In genomic region chr3:28328188-28329151, GRCh38 we compare ENCODE assay signal across 8 cellular contexts. TPM values are rescaled to one million over a fixed set of nuclear protein-coding genes. Genes with fewer than 3 reads are reported as not detected.
A peak's percentile ranks its signal among the peaks of the same experiment; 100 is the strongest.
DNase-seq lines count a peak whose midpoint lies in the region; ATAC-seq lines count a peak whose summit lies in the region.

No MANE protein-coding gene starts in this region.

- DNase-seq in SIG-M5 treated with dmso at 0.1 percent for 504 hours (lab: John Stamatoyannopoulos, UW; ENCODE audit: unreplicated experiment) (peak; percentile 51), SIG-M5 (lab: John Stamatoyannopoulos, UW) (no peak), amniotic epithelial cell (ENCODE audit: low read depth) (peak; percentile 33), left colon (no peak), H4 (ENCODE audit: low spot score) (no peak), activated gamma-delta T cell (lab: John Stamatoyannopoulos, UW) (no peak)

- intact Hi-C loops in left colon (cut with DNase I, micrococcal nuclease), result loop anchor here in 1 of 2 donors (5.0 kb wide), 1 partner anchor 616 kb away; no protein-coding TSS in a partner anchor

- ATAC-seq in left colon (peak; percentile 51), HG03097 (IDR thresholded peaks at IDR 0.05; ENCODE audit: low FRiP score, unreplicated experiment) (no peak)

- peaks cover 64% of the 10 kb centered on the region for H3K36me3 ChIP-seq in KOPT-K1 (ENCODE audit: insufficient read depth, low read length)

- H3K27ac ChIP-seq in KOPT-K1 (ENCODE audit: low read depth, low read length, poor library complexity, severe bottlenecking), result peak overlapping the region; percentile 69

- H3K9me3 ChIP-seq in KOPT-K1 (ENCODE audit: insufficient read depth, low read length, poor library complexity, severe bottlenecking), result no peaks in the 10 kb centered on the region

RNA-seq across cellular contexts. Expression of gene ZCWPW2, which starts 20.1 kb away (rescaled TPM):
- total RNA-seq in left colon, result under 1 TPM; 0.42 to 0.98 TPM
- total RNA-seq in H4 (2014; rRNA removed; shearing (Covaris generic)), result 0.37 and 0.45 TPM in 2 replicates

RNA-seq across cellular contexts. Expression of gene AZI2, which starts 20.2 kb away (rescaled TPM):
- 10 to 100 TPM; 43.6 to 58.0 TPM for total RNA-seq in left colon
- total RNA-seq in H4 (2014; rRNA removed; shearing (Covaris generic)), result 37.2 and 43.5 TPM in 2 replicates

Comparison
In these comparisons a context has a peak if more than half of its experiments do, and no peak if none do; other contexts are left out.
1. DNase-seq: peak in SIG-M5 treated with dmso at 0.1 percent for 504 hours (single experiment) and amniotic epithelial cell (single experiment); none in SIG-M5 (single experiment), left colon (0 of 2), H4 (single experiment) and activated gamma-delta T cell (single experiment).